Comparison of ENCODE assay signal across 1 cellular context in the genomic region with DNA sequence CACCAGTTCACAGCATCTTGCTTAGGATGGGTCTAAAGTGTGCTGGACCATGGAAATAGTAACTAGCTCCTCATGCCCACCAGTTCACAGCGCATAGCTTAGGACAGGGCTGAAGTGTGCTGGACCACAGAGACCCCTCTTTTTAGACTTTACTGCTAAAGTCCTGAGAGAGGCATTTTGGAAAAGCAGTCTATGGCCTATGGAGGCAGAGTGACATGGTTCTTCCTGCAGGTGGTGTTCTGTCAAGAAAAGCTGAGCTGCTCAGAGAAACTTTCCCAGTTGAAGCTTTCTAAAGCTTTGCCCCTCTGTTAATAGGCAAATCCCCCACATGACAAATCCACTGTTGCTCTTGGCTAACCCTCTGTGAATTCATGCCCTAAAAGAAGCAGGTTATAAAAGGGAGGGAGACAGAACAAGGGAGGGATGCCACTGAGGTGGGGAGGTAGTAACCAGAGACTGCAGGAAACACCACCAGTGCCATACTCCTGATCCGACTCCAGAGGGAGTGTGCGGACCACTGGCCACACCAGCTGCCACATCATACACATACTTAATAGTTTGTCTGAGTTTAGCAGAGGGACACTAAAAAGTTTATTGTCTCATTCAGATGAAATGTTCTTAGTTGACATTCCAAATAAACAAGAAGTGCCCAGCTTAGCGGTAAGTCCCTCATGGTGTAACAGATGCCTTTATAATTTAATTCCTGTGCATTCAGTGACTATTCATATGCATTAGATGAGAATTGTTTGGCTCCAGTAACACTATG.
TF ChIP-seq lines count a peak whose summit lies in the region.

No MANE protein-coding gene starts in this region.

TF ChIP-seq in Ishikawa, 13 proteins besides CTCF, POLR2A, EP300 and RAD21:
- TF ChIP-seq REST (IDR thresholded peaks at IDR 0.05; ENCODE audit: low read depth): no peak
- no peak for TF ChIP-seq CEBPB (IDR thresholded peaks at IDR 0.05)
- TF ChIP-seq TEAD4 (IDR thresholded peaks at IDR 0.05): no peak
- TF ChIP-seq TAF1 (IDR thresholded peaks at IDR 0.05; ENCODE audit: low read depth): no peak
